Comparison of ENCODE assay signal across 1 cellular context in the genomic region with DNA sequence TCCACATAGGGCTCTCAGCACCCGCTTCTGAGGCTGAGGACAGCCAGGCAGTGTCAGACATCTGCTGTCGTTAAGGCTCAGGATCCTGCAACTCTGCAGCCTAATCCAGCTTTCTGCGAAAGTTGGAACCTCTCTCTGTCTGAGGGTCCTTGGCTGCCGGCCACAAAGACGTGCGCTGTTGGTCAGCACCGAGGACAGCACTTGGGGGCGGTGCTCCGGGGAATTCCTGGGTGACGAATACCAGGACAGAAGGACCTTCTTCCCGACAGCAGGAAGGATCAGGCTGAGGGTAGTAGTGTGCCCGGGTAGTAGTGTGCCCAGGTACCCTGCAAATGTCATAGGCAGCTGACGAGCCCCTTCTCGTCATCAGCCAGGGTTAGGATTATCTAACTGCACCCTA.
TF ChIP-seq lines count a peak whose summit lies in the region.

No MANE protein-coding gene starts in this region.

TF ChIP-seq in GM12878, 131 proteins besides CTCF, POLR2A, EP300 and RAD21:
- TF ChIP-seq, protein P1, sequence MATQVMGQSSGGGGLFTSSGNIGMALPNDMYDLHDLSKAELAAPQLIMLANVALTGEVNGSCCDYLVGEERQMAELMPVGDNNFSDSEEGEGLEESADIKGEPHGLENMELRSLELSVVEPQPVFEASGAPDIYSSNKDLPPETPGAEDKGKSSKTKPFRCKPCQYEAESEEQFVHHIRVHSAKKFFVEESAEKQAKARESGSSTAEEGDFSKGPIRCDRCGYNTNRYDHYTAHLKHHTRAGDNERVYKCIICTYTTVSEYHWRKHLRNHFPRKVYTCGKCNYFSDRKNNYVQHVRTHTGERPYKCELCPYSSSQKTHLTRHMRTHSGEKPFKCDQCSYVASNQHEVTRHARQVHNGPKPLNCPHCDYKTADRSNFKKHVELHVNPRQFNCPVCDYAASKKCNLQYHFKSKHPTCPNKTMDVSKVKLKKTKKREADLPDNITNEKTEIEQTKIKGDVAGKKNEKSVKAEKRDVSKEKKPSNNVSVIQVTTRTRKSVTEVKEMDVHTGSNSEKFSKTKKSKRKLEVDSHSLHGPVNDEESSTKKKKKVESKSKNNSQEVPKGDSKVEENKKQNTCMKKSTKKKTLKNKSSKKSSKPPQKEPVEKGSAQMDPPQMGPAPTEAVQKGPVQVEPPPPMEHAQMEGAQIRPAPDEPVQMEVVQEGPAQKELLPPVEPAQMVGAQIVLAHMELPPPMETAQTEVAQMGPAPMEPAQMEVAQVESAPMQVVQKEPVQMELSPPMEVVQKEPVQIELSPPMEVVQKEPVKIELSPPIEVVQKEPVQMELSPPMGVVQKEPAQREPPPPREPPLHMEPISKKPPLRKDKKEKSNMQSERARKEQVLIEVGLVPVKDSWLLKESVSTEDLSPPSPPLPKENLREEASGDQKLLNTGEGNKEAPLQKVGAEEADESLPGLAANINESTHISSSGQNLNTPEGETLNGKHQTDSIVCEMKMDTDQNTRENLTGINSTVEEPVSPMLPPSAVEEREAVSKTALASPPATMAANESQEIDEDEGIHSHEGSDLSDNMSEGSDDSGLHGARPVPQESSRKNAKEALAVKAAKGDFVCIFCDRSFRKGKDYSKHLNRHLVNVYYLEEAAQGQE (IDR thresholded peaks at IDR 0.05; ENCODE audit: low read depth, low read length): peak; percentile 80
- TF ChIP-seq PAX8 (IDR thresholded peaks at IDR 0.05): no peak
